In the genomic region with DNA sequence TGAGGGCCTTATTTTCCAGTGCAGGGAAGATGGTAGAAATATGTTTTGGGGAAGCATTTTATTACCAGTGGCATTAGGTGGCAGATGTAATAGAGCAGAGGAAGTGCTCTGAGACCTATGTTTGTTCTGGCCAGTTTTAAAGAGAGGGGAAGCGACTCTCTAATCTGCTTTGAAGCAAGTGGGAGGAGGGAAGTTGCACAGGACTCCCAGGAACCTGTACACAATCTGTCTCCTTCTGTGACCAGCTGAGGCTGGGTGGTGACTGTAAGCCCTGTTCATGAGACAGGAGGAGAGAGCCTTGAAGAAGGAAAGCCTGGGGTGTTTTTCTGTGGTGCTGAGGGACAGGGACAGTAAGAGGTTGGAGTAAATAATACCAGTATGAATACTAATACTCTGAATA, we compare ENCODE assay signal across 11 cellular contexts.
A peak's percentile ranks its signal among the peaks of the same experiment; 100 is the strongest.
DNase-seq lines count a peak whose midpoint lies in the region; ATAC-seq and TF ChIP-seq lines count a peak whose summit lies in the region.
"Had no signal": no experiment of that assay in that cellular context is flagged by ENCODE, and none has a peak within 500 bp of the region (broad histone marks: within the 10 kb centered on the region; RNA-seq: fewer than 3 reads in every experiment).

No MANE protein-coding gene starts in this region.

- POLR2A ChIA-PET in AG04450 (lab: Yijun Ruan, JAX): interaction anchor here (1.5 kb wide), 1 partner anchor 61 kb away, joined by 4 read pairs; no protein-coding TSS in a partner anchor

- CTCF ChIA-PET in AG04450 (lab: Charles Lee): interaction anchor here (0.6 to 1.2 kb wide), 2 partner anchors 172 to 740 kb away, joined by 3 read pairs; no protein-coding TSS in a partner anchor

- H3K4me1 Mint-ChIP-seq in central memory CD8-positive, alpha-beta T cell: peaks cover 33% of the 10 kb centered on the region

- TF ChIP-seq POLR2A in breast epithelium (IDR thresholded peaks at IDR 0.05): no peak

- H3K27me3 ChIP-seq in AG04450 (ENCODE audit: control insufficient read depth, insufficient read depth, low read length) (no peaks in the 10 kb centered on the region), mucosa of rectum (ENCODE audit: control insufficient read depth in 2 of 2, insufficient read depth in 2 of 2, low read length in 2 of 2) (no peaks in the 10 kb centered on the region), breast epithelium (no peaks in the 10 kb centered on the region)
- H3K27me3 ChIP-seq: cardiac muscle cell had no signal

- intact Hi-C loops in breast epithelium (cut with DNase I; ENCODE audit: low total_unique reads) (no loop called here), posterior cingulate gyrus (cut with DNase I) (no loop called here)

- H3K9me3 ChIP-seq in AG04450 (ENCODE audit: control insufficient read depth, insufficient read depth, low read length): no peaks in the 10 kb centered on the region
- H3K9me3 ChIP-seq in mucosa of rectum (ENCODE audit: control insufficient read depth in 2 of 2, low read length in 2 of 2): no peaks in the 10 kb centered on the region
- H3K9me3 ChIP-seq in breast epithelium: no peaks in the 10 kb centered on the region

- peak overlapping the region; percentile 36 for H3K4me3 ChIP-seq in AG04450 (ENCODE audit: low read depth, low read length)
- no peak overlapping the region for H3K4me3 ChIP-seq in mucosa of rectum (ENCODE audit: low read length in 2 of 2)
- peak overlapping the region in 1 of 3 donors; percentile 20 for H3K4me3 ChIP-seq in breast epithelium
- H3K4me3 ChIP-seq: cardiac muscle cell had no signal

- H3K27ac ChIP-seq in AG04450 (ENCODE audit: low read depth, low read length) (no peak overlapping the region), mucosa of rectum (ENCODE audit: low read depth in 2 of 2, low read length in 2 of 2) (peak overlapping the region; percentile 41 to 49), breast epithelium (peak overlapping the region in 1 of 2 donors; percentile 41)
- H3K27ac ChIP-seq: cardiac muscle cell had no signal

- H3K9ac ChIP-seq in mucosa of rectum (ENCODE audit: low read depth in 1 of 2, low read length in 2 of 2): peak overlapping the region in 1 of 2 donors; percentile 46

- H3K4me3 Mint-ChIP-seq in central memory CD8-positive, alpha-beta T cell: no peak overlapping the region

- H3K36me3 ChIP-seq in mucosa of rectum (ENCODE audit: control insufficient read depth in 2 of 2, insufficient read depth in 2 of 2, low read length in 2 of 2): peaks cover 0 to 3% of the 10 kb centered on the region in 2 donors
- no peaks in the 10 kb centered on the region for H3K36me3 ChIP-seq in breast epithelium
- H3K36me3 ChIP-seq: cardiac muscle cell had no signal

- ATAC-seq in central memory CD8-positive, alpha-beta T cell (replicated peaks; ENCODE audit: extremely low read depth, poor library complexity, severe bottlenecking): peak; percentile 28

- peak overlapping the region; percentile 20 for H3K27ac Mint-ChIP-seq in central memory CD8-positive, alpha-beta T cell (ENCODE audit: low read depth)

- peaks cover 1% of the 10 kb centered on the region for H3K36me3 Mint-ChIP-seq in central memory CD8-positive, alpha-beta T cell (ENCODE audit: insufficient read depth)

- DNase-seq in AG04450 (ENCODE audit: low read depth, low spot score): no peak
- peak; percentile 22 to 26 for DNase-seq in Kasumi-1 (lab: John Stamatoyannopoulos, UW)
- DNase-seq in central memory CD8-positive, alpha-beta T cell (ENCODE audit: low spot score in 2 of 2): no peak
- DNase-seq in HuH-7 (ENCODE audit: low spot score): no peak
- DNase-seq in breast epithelium (ENCODE audit: low spot score in 2 of 2): no peak
- DNase-seq in posterior cingulate gyrus: no peak
- DNase-seq in NK-92 (lab: John Stamatoyannopoulos, UW; ENCODE audit: unreplicated experiment): no peak
- DNase-seq: CD4-positive, alpha-beta memory T cell had no signal

- H3K27me3 Mint-ChIP-seq in central memory CD8-positive, alpha-beta T cell: no peaks in the 10 kb centered on the region
- H3K27me3 Mint-ChIP-seq: CD4-positive, alpha-beta memory T cell; progenitor cell of endocrine pancreas had no signal

- no peaks in the 10 kb centered on the region for H3K9me3 Mint-ChIP-seq in central memory CD8-positive, alpha-beta T cell
- H3K9me3 Mint-ChIP-seq: CD4-positive, alpha-beta memory T cell had no signal

- H3K4me1 ChIP-seq in mucosa of rectum (ENCODE audit: control insufficient read depth in 2 of 2, insufficient read depth in 2 of 2, low read length in 2 of 2) (peaks cover 18 to 37% of the 10 kb centered on the region in 2 donors), breast epithelium (no peaks in the 10 kb centered on the region)

- TF ChIP-seq CTCF in AG04450 (IDR thresholded peaks at IDR 0.05; ENCODE audit: low read depth, low read length) (no peak), breast epithelium (IDR thresholded peaks at IDR 0.05) (no peak)

Comparison
In these comparisons a context has a peak if more than half of its experiments do, and no peak if none do; other contexts are left out.
1. DNase-seq: peak in Kasumi-1 (2 of 2); none in AG04450 (single experiment), central memory CD8-positive, alpha-beta T cell (0 of 2), HuH-7 (single experiment), breast epithelium (0 of 2), posterior cingulate gyrus (0 of 10) and NK-92 (single experiment).